Comparison of ENCODE assay signal across 8 cellular contexts in the genomic region with DNA sequence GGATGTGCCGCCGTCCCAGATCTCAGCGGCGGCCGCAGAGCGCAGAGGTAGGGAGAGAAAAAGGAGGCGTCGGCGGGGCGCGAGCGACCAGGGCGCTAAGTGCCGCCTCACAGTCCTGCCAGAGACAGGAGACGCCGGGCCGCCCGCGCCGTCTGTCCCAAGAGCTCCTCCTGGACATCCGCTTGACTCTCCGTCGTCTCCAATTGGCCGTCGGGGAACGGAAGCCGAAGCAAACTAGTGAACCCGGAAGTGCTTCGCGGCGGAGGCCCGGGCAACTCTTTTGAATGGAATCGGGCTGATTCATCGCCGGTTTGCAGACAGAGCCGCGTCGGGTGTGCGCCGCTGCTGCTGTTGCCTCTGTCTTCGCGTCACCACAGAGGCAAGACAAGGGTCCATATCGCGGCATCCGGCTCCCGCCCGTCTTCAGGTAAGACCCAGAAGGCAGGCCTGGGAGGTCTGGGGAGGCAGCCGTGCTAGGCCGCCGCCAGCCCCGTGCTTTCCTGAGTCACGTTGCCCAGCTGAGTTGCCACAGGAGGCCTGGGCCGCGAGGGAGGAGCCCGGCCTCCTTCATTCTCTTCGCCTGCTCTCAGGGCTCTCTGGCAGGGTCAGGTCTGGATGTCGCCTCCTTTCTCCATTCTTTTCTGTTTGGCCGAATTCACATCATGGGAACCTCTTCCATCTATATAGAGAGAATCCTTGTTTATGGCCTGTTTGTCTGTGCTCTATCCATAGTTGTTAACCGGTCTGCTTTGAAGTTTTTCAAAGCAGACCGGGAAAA. TPM values are rescaled to one million over a fixed set of nuclear protein-coding genes. Genes with fewer than 3 reads are reported as not detected.
DNase-seq lines count a peak whose midpoint lies in the region; ATAC-seq, FAIRE-seq and TF ChIP-seq lines count a peak whose summit lies in the region.

TSS of gene PSMD14 (plus strand) at position 248 of the 778 bp plus-strand sequence. CDS start 10,401 bp downstream, outside the sequence.

- H3K9ac ChIP-seq in astrocyte (ENCODE audit: low read length) = peak within 1 kb of the TSS; percentile 99

- no peaks in the 10 kb centered on the region for H3K27me3 ChIP-seq in astrocyte (ENCODE audit: insufficient read depth, low read length)

- H3K4me3 ChIP-seq in astrocyte (ENCODE audit: insufficient read depth, low read depth, low read length) = peak within 1 kb of the TSS; percentile 97

- H2AFZ ChIP-seq in astrocyte (ENCODE audit: low read depth, low read length) = peak within 1 kb of the TSS; percentile 82

- peaks cover 16% of the 10 kb centered on the region for H3K4me1 Mint-ChIP-seq in astrocyte (ENCODE audit: low read depth, unreplicated experiment)

- ATAC-seq in GM18502 (IDR thresholded peaks at IDR 0.05; ENCODE audit: poor library complexity, unreplicated experiment) = peak; percentile 98
- ATAC-seq in HG02970 (IDR thresholded peaks at IDR 0.05; ENCODE audit: low FRiP score, unreplicated experiment) = peak; percentile 97

- H3K4me3 Mint-ChIP-seq in astrocyte (ENCODE audit: unreplicated experiment) = peak within 1 kb of the TSS; percentile 95

- H3K27ac Mint-ChIP-seq in astrocyte (ENCODE audit: unreplicated experiment) = peak within 1 kb of the TSS; percentile 99

- no peaks in the 10 kb centered on the region for H3K4me1 ChIP-seq in astrocyte (ENCODE audit: insufficient read depth, low read length)

- no peak for TF ChIP-seq CTCF in astrocyte (IDR thresholded peaks at IDR 0.05; ENCODE audit: insufficient read depth, low read depth, low read length)

- H3K36me3 ChIP-seq in astrocyte (ENCODE audit: insufficient read depth, low read length) = no peaks in the 10 kb centered on the region

- H3K4me2 ChIP-seq in astrocyte (ENCODE audit: low read length) = peak within 1 kb of the TSS; percentile 91

- peak; percentile 72 for FAIRE-seq in astrocyte (lab: Jason Lieb, UNC)

- peaks cover 4% of the 10 kb centered on the region for H3K9me3 Mint-ChIP-seq in astrocyte (ENCODE audit: unreplicated experiment)

- peaks cover 52% of the 10 kb centered on the region for H3K79me2 ChIP-seq in astrocyte (ENCODE audit: insufficient read depth, low read length)

- no peaks in the 10 kb centered on the region for H3K27me3 Mint-ChIP-seq in astrocyte (ENCODE audit: low read depth, unreplicated experiment)

- peak within 1 kb of the TSS; percentile 96 for H3K27ac ChIP-seq in astrocyte (ENCODE audit: low read depth, low read length)

- H3K36me3 Mint-ChIP-seq in astrocyte (ENCODE audit: low read depth, unreplicated experiment) = peaks cover 5% of the 10 kb centered on the region

- peaks cover 25% of the 10 kb centered on the region for H4K20me1 ChIP-seq in astrocyte (ENCODE audit: insufficient read depth, low read length)

- H3K9me3 ChIP-seq in astrocyte (ENCODE audit: insufficient read depth, low read depth, low read length) = no peaks in the 10 kb centered on the region

- DNase-seq in NCI-H1930 (lab: John Stamatoyannopoulos, UW) (peak; percentile 86 to 89), T-helper 22 cell (ENCODE audit: low read depth) (peak; percentile 84), astrocyte (ENCODE audit: low read depth) (peak; percentile 94), hepatic stellate cell (ENCODE audit: low spot score) (peak; percentile 79), renal cortical epithelial cell (ENCODE audit: low read depth) (peak; percentile 85), OCI-M2 (lab: John Stamatoyannopoulos, UW; ENCODE audit: unreplicated experiment) (no peak)

RNA-seq across cellular contexts. Expression of gene PSMD14, which starts in this region (rescaled TPM):
- total RNA-seq in astrocyte (81.5 and 86.0 TPM in 2 replicates), renal cortical epithelial cell (107 and 163 TPM in 2 replicates)
